Comparison of ENCODE assay signal across 9 cellular contexts in the genomic region with DNA sequence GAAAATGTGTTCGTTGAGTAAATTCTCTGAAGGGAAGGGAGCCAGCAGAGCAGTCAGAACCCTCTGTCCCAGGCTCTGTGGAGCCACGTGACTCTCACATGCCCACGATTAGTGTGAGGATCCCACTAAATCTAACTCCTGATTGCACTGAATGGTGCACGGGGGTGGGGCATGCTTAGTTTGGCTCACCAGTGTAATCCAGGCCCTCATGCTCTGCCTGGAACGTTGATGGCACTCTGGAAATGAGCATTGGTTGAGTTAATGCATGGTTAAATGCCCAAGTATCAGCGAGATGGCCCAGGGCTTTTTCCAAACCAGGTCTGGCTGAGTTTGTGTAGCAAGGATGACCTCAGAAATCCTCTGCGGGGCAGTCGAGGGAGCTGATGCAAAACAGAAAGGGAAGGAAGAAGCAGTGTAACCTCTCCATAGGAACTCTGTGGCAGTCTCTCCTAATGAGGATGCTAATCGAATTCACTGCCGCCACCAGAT.
DNase-seq lines count a peak whose midpoint lies in the region; ATAC-seq and TF ChIP-seq lines count a peak whose summit lies in the region.
"Had no signal": no experiment of that assay in that cellular context is flagged by ENCODE, and none has a peak within 500 bp of the region (broad histone marks: within the 10 kb centered on the region; RNA-seq: fewer than 3 reads in every experiment).

No MANE protein-coding gene starts in this region.

- peak overlapping the region; percentile 35 for H3K4me2 ChIP-seq in Karpas-422 (ENCODE audit: low read depth, low read length, poor library complexity, severe bottlenecking)

- H3K9me2 ChIP-seq in Karpas-422 (replicated peaks; ENCODE audit: insufficient read depth, low read length) = no peaks in the 10 kb centered on the region

- no peaks in the 10 kb centered on the region for H4K20me1 ChIP-seq in Karpas-422 (ENCODE audit: insufficient read depth, low read depth, low read length)

- H3K27me3 ChIP-seq in Karpas-422 (ENCODE audit: low read length) (no peaks in the 10 kb centered on the region), ectodermal cell (ENCODE audit: control insufficient read depth, insufficient read depth, low read length, poor library complexity, severe bottlenecking) (no peaks in the 10 kb centered on the region)

- H3K36me3 ChIP-seq in Karpas-422 (ENCODE audit: insufficient read depth, low read length) (no peaks in the 10 kb centered on the region), ectodermal cell (ENCODE audit: control insufficient read depth, insufficient read depth, low read length) (no peaks in the 10 kb centered on the region)

- WGBS in ectodermal cell, 2 experiments = 28 to 30% methylated on average over 10 of the region's 10 CpGs
- WGBS in lower leg skin, 2 donors = 73 to 75% methylated on average over 10 of the region's 10 CpGs

- no peak overlapping the region for H2AFZ ChIP-seq in Karpas-422 (ENCODE audit: low read length)

- peak overlapping the region; percentile 60 for H3K9ac ChIP-seq in Karpas-422 (ENCODE audit: low read length)

- DNase-seq in Karpas-422 (no peak), lower leg skin (ENCODE audit: low spot score in 2 of 2) (peak; percentile 69 to 93)
- no peak for DNase-seq in activated CD8-positive, alpha-beta memory T cell treated with anti-CD3 and anti-CD28 coated beads, Interleukin-2, amount 50 U/mL, for 48 hours
- DNase-seq: activated CD8-positive, alpha-beta T cell treated with anti-CD3 and anti-CD28 coated beads, Interleukin-2, amount 10 ng/mL, durations not matched to agents 7 days and 5 days had no signal

- H3K27ac ChIP-seq in Karpas-422 (ENCODE audit: low read length) (peak overlapping the region; percentile 91), ectodermal cell (ENCODE audit: insufficient read depth, low read depth, low read length, poor library complexity, severe bottlenecking) (peak overlapping the region; percentile 38), temporal lobe (ENCODE audit: low read depth, low read length) (peak overlapping the region; percentile 62)

- no peak for ATAC-seq in HG03175 (IDR thresholded peaks at IDR 0.05; ENCODE audit: unreplicated experiment)
- no peak for ATAC-seq in HG03025 (IDR thresholded peaks at IDR 0.05; ENCODE audit: low FRiP score, unreplicated experiment)
- ATAC-seq in HG02798 (IDR thresholded peaks at IDR 0.05; ENCODE audit: poor library complexity, unreplicated experiment) = no peak
- ATAC-seq: activated CD8-positive, alpha-beta T cell treated with anti-CD3 and anti-CD28 coated beads, Interleukin-2, amount 10 ng/mL, durations not matched to agents 7 days and 5 days had no signal

- intact Hi-C loops in lower leg skin (cut with DNase I; ENCODE audit: low total_unique reads) = no loop called here

- H3K4me3 ChIP-seq in Karpas-422 (ENCODE audit: low read length) (peak overlapping the region; percentile 25; the same call in 1 of the 2 replicates), ectodermal cell (ENCODE audit: insufficient read depth, low read depth, low read length) (no peak overlapping the region), lower leg skin (ENCODE audit: low read depth, poor library complexity, severe bottlenecking) (no peak overlapping the region)

- no peaks in the 10 kb centered on the region for H3K79me2 ChIP-seq in Karpas-422 (ENCODE audit: low read length)

- H3K9me3 ChIP-seq in Karpas-422 (ENCODE audit: low read length) (no peaks in the 10 kb centered on the region), ectodermal cell (ENCODE audit: control insufficient read depth, low read length) (no peaks in the 10 kb centered on the region)

- no peak for TF ChIP-seq POLR2A in lower leg skin (IDR thresholded peaks at IDR 0.05)

- H3K4me1 ChIP-seq in Karpas-422 (ENCODE audit: low read length) = peaks cover 54% of the 10 kb centered on the region
- H3K4me1 ChIP-seq in ectodermal cell (ENCODE audit: control insufficient read depth, insufficient read depth, low read length) = peaks cover 34% of the 10 kb centered on the region

- TF ChIP-seq CTCF in lower leg skin (IDR thresholded peaks at IDR 0.05) = no peak

Comparison
In these comparisons a context has a peak if more than half of its experiments do, and no peak if none do; other contexts are left out.
1. DNase-seq: peak in lower leg skin (2 of 2); none in Karpas-422 (single experiment) and activated CD8-positive, alpha-beta memory T cell treated with anti-CD3 and anti-CD28 coated beads, Interleukin-2, amount 50 U/mL, for 48 hours (single experiment).
2. H3K27ac ChIP-seq: peak in every context shown above with its lines; median percentile 91 in Karpas-422; 62 in temporal lobe; 38 in ectodermal cell.